Comparison of ENCODE assay signal across 11 cellular contexts in genomic region chr1:111446967-111447892, GRCh38. TPM values are rescaled to one million over a fixed set of nuclear protein-coding genes. Genes with fewer than 3 reads are reported as not detected.
DNase-seq lines count a peak whose midpoint lies in the region; ATAC-seq and TF ChIP-seq lines count a peak whose summit lies in the region.
"Had no signal": no experiment of that assay in that cellular context is flagged by ENCODE, and none has a peak within 500 bp of the region (broad histone marks: within the 10 kb centered on the region; RNA-seq: fewer than 3 reads in every experiment).

No MANE protein-coding gene starts in this region.

- no peak for TF ChIP-seq CTCF in GM06990 (IDR thresholded peaks at IDR 0.05; ENCODE audit: insufficient read depth, low read length, poor library complexity, severe bottlenecking)
- no peak for TF ChIP-seq CTCF in OCI-LY7 (conservative IDR thresholded peaks at IDR 0.05; ENCODE audit: low read length)
- no peak for TF ChIP-seq CTCF in endothelial cell (IDR thresholded peaks at IDR 0.05; ENCODE audit: unreplicated experiment)
- no peak for TF ChIP-seq CTCF in nephron (IDR thresholded peaks at IDR 0.05; ENCODE audit: unreplicated experiment in 3 of 3)

- H3K36me3 Mint-ChIP-seq in endothelial cell (ENCODE audit: low read depth, unreplicated experiment) (peaks cover 19% of the 10 kb centered on the region), nephron (ENCODE audit: low read depth) (peaks cover 51% of the 10 kb centered on the region)

- peaks cover 32% of the 10 kb centered on the region for H3K4me1 ChIP-seq in OCI-LY7 (ENCODE audit: insufficient read depth, low read length, poor library complexity, severe bottlenecking)

- H4K20me1 ChIP-seq in OCI-LY7 (ENCODE audit: insufficient read depth, low read length): peaks cover 23% of the 10 kb centered on the region; the same call in 1 of the 2 replicates

- H3K4me3 Mint-ChIP-seq in endothelial cell (ENCODE audit: unreplicated experiment) (peak overlapping the region; percentile 99), nephron (peak overlapping the region; percentile 99 to 100 (median 99))

- H3K27me3 Mint-ChIP-seq in endothelial cell (ENCODE audit: unreplicated experiment) (peaks cover 7% of the 10 kb centered on the region), nephron (ENCODE audit: low read depth) (no peaks in the 10 kb centered on the region)

- H3K79me2 ChIP-seq in OCI-LY7 (ENCODE audit: insufficient read depth, low read depth, low read length): peaks cover 73% of the 10 kb centered on the region

- no peak overlapping the region for H3K27ac ChIP-seq in OCI-LY7 (ENCODE audit: low read depth, low read length, poor library complexity, severe bottlenecking)

- H3K9me3 Mint-ChIP-seq in endothelial cell (ENCODE audit: unreplicated experiment) (no peaks in the 10 kb centered on the region), nephron (no peaks in the 10 kb centered on the region)

- BruUV-seq in OCI-LY7 (replicated peaks; lab: Mats Ljungman, UMichigan): no TSS peak

- POLR2A ChIA-PET in OCI-LY7 (lab: Charles Lee): interaction anchor here (0.6 to 2.3 kb wide), 7 partner anchors 9 to 269 kb away, joined by 3 to 10 read pairs (median 4); no protein-coding TSS in a partner anchor

- ATAC-seq in GM19455 (IDR thresholded peaks at IDR 0.05; ENCODE audit: unreplicated experiment) (no peak), GM21825 (IDR thresholded peaks at IDR 0.05; ENCODE audit: unreplicated experiment) (no peak), HG02884 (IDR thresholded peaks at IDR 0.05; ENCODE audit: unreplicated experiment) (no peak), GM21515 (IDR thresholded peaks at IDR 0.05; ENCODE audit: unreplicated experiment) (no peak)

- H3K27ac Mint-ChIP-seq in endothelial cell (ENCODE audit: unreplicated experiment): no peak overlapping the region
- H3K27ac Mint-ChIP-seq in nephron: peak overlapping the region in 2 of 3 experiments; percentile 39 to 98

- H3K4me2 ChIP-seq in OCI-LY7 (ENCODE audit: low read length): peak overlapping the region; percentile 88

- intact Hi-C loops in OCI-LY7 (cut with micrococcal nuclease; ENCODE audit: unreplicated experiment): loop anchor here (10.0 kb wide), 1 partner anchor 102 kb away; no protein-coding TSS in a partner anchor

- CTCF ChIA-PET in OCI-LY7 (lab: Charles Lee; ENCODE audit: unreplicated experiment): interaction anchor here (0.6 kb wide), 1 partner anchor 416 kb away, joined by 4 read pairs; no protein-coding TSS in a partner anchor

- DNase-seq in GM06990 (ENCODE audit: extremely low read depth, insufficient read length) (no peak), OCI-LY7 (ENCODE audit: low spot score) (no peak), endothelial cell (ENCODE audit: low spot score) (no peak)
- DNase-seq: activated CD4-positive, alpha-beta T cell treated with anti-CD3 and anti-CD28 coated beads for 4 hours; NCI-H2107; uterus had no signal

- no peaks in the 10 kb centered on the region for H3K9me3 ChIP-seq in OCI-LY7 (ENCODE audit: low read length)
- H3K9me3 ChIP-seq: uterus had no signal

- H3K36me3 ChIP-seq in GM06990 (ENCODE audit: control insufficient read depth, insufficient read depth, low read length) (peaks cover 12% of the 10 kb centered on the region), OCI-LY7 (ENCODE audit: insufficient read depth, low read length) (peaks cover 81% of the 10 kb centered on the region)
- H3K36me3 ChIP-seq: uterus had no signal

- H3K4me3 ChIP-seq in GM06990 (replicated peaks; ENCODE audit: low read depth, low read length) (peak overlapping the region; percentile 99), OCI-LY7 (ENCODE audit: low read depth, low read length, poor library complexity, severe bottlenecking) (peak overlapping the region; percentile 98)

- H3K27me3 ChIP-seq in GM06990 (replicated peaks; ENCODE audit: control insufficient read depth, insufficient read depth, low read length): no peaks in the 10 kb centered on the region
- H3K27me3 ChIP-seq: uterus had no signal

- no peaks in the 10 kb centered on the region for H3K9me2 ChIP-seq in OCI-LY7 (ENCODE audit: insufficient read depth, low read length)

- H3K4me1 Mint-ChIP-seq in endothelial cell (ENCODE audit: unreplicated experiment): peaks cover 40% of the 10 kb centered on the region
- peaks cover 48% of the 10 kb centered on the region for H3K4me1 Mint-ChIP-seq in nephron

- no peak overlapping the region for H2AFZ ChIP-seq in OCI-LY7 (ENCODE audit: low read length)

RNA-seq across cellular contexts. Expression of gene WDR77, which starts 1.8 kb away (rescaled TPM):
- total RNA-seq in OCI-LY7 (2014; rRNA removed; shearing (Covaris generic)): 63.0 and 97.3 TPM in 2 replicates
- total RNA-seq in OCI-LY7 (2022) (59.9 and 66.4 TPM in 2 replicates), endothelial cell (ENCODE audit: unreplicated experiment) (46.2 TPM)

RNA-seq across cellular contexts. Expression of gene ATP5PB, which starts 2.0 kb away (rescaled TPM):
- total RNA-seq in OCI-LY7 (2014; rRNA removed; shearing (Covaris generic)): 286 and 291 TPM in 2 replicates
- 285 and 303 TPM in 2 replicates for total RNA-seq in OCI-LY7 (2022)
- 211 TPM for total RNA-seq in endothelial cell (ENCODE audit: unreplicated experiment)

RNA-seq across cellular contexts. Expression of gene OVGP1, which starts 19.7 kb away (rescaled TPM):
- 3.8 and 4.1 TPM in 2 replicates for total RNA-seq in OCI-LY7 (2014; rRNA removed; shearing (Covaris generic))
- 0.93 and 2.0 TPM in 2 replicates for total RNA-seq in OCI-LY7 (2022)
- 3.4 TPM for total RNA-seq in endothelial cell (ENCODE audit: unreplicated experiment)

RNA-seq across cellular contexts. Expression of gene C1orf162, which starts 26.6 kb away (rescaled TPM):
- total RNA-seq in OCI-LY7 (2014; rRNA removed; shearing (Covaris generic)): 0.39 and 1.3 TPM in 2 replicates
- total RNA-seq in OCI-LY7 (2022): 1.1 and 1.4 TPM in 2 replicates
- 0.95 TPM for total RNA-seq in endothelial cell (ENCODE audit: unreplicated experiment)

RNA-seq across cellular contexts. Expression of gene ADORA3, which starts 56.2 kb away (rescaled TPM):
- total RNA-seq in OCI-LY7 (2014; rRNA removed; shearing (Covaris generic)): not detected in 2 replicates
- 0.17 TPM in 1 of 2 replicates, not detected in the other for total RNA-seq in OCI-LY7 (2022)
- total RNA-seq in endothelial cell (ENCODE audit: unreplicated experiment): 0.13 TPM
